ENCODE assay signal across 39 cellular contexts in genomic region chr2:26876260-26876659, GRCh38. TPM values are rescaled to one million over a fixed set of nuclear protein-coding genes. Genes with fewer than 3 reads are reported as not detected.
"Had no signal": no experiment of that assay in that cellular context is flagged by ENCODE, and none has a peak within 500 bp of the region (broad histone marks: within the 10 kb centered on the region; RNA-seq: fewer than 3 reads in every experiment).

No MANE protein-coding gene starts in this region.

- DNase-seq: activated effector memory CD4-positive, alpha-beta T cell treated with anti-CD3 and anti-CD28 coated beads, Interleukin-2, amount 50 U/mL, for 16 hours; activated effector memory CD4-positive, alpha-beta T cell treated with Interleukin-2 at 50 U/mL for 16 hours; activated gamma-delta T cell; activated gamma-delta T cell treated with Interleukin-2 at 50 U/mL for 16 hours; activated naive CD4-positive, alpha-beta T cell; activated naive CD4-positive, alpha-beta T cell treated with anti-CD3 and anti-CD28 coated beads for 36 hours; activated naive CD4-positive, alpha-beta T cell treated with anti-CD3 and anti-CD28 coated beads, Interleukin-2, amount 10 ng/mL, durations not matched to agents 7 days and 5 days; activated naive CD4-positive, alpha-beta T cell treated with anti-CD3 and anti-CD28 coated beads, Interleukin-2, amount 50 U/mL, for 16 hours; activated naive CD4-positive, alpha-beta T cell treated with Interleukin-2 at 50 U/mL for 16 hours; activated naive CD8-positive, alpha-beta T cell treated with anti-CD3 and anti-CD28 coated beads for 36 hours; activated naive CD8-positive, alpha-beta T cell treated with anti-CD3 and anti-CD28 coated beads, Interleukin-2, amount 10 ng/mL, durations not matched to agents 7 days and 5 days; activated naive CD8-positive, alpha-beta T cell treated with anti-CD3 and anti-CD28 coated beads, Interleukin-2, amount 50 U/mL, for 24 hours; activated T-cell treated with anti-CD3 and anti-CD28 coated beads, Interleukin-2, amount 50 U/mL, for 4 hours; activated T-cell treated with anti-CD3 and anti-CD28 coated beads, Interleukin-2, amount 50 U/mL, for 48 hours; activated T-cell treated with anti-CD3 and anti-CD28 coated beads, Interleukin-2, amount 50 U/mL, for 72 hours; adrenal gland; amniotic stem cell; amygdala; anterior cingulate cortex; aorta; body of pancreas; brain microvascular endothelial cell; caudate nucleus; central memory CD4-positive, alpha-beta T cell; cerebellar nuclear complex had no signal

- H3K4me1 ChIP-seq: adrenal gland, ascending aorta, body of pancreas, breast epithelium had no signal

- H3K9me3 ChIP-seq: adrenal gland, ascending aorta, body of pancreas, breast epithelium had no signal

- H3K4me3 ChIP-seq: adrenal gland, ascending aorta, body of pancreas, breast epithelium, cardiac muscle cell had no signal

- FAIRE-seq: astrocyte, colon had no signal

- H3K9me3 Mint-ChIP-seq: activated naive CD4-positive, alpha-beta T cell treated with anti-CD3 and anti-CD28 coated beads for 36 hours; activated naive CD4-positive, alpha-beta T cell treated with anti-CD3 and anti-CD28 coated beads, Interleukin-2, amount 10 ng/mL, durations not matched to agents 7 days and 5 days; activated naive CD4-positive, alpha-beta T cell treated with anti-CD3 and anti-CD28 coated beads, Interleukin-2, amount 50 U/mL, for 24 hours; activated naive CD4-positive, alpha-beta T cell treated with anti-CD3 and anti-CD28 coated beads, Interleukin-2, amount 50 U/mL, for 72 hours; activated naive CD8-positive, alpha-beta T cell treated with anti-CD3 and anti-CD28 coated beads for 36 hours; activated naive CD8-positive, alpha-beta T cell treated with anti-CD3 and anti-CD28 coated beads, Interleukin-2, amount 10 ng/mL, durations not matched to agents 7 days and 5 days; activated naive CD8-positive, alpha-beta T cell treated with anti-CD3 and anti-CD28 coated beads, Interleukin-2, amount 50 U/mL, for 24 hours; activated T-cell treated with anti-CD3 and anti-CD28 coated beads, Interleukin-2, amount 50 U/mL, for 4 hours; activated T-cell treated with anti-CD3 and anti-CD28 coated beads, Interleukin-2, amount 50 U/mL, for 72 hours; activated T-helper 1 cell treated with anti-CD3 and anti-CD28 coated beads, Interleukin-12 subunit alpha, Interleukin-12 subunit beta, Interleukin-2, Interleukin-4 antibody, amounts not matched to agents 30 ng/mL and 10 ng/mL and 1 ng/mL, durations not matched to agents 14 hours and 24 hours and 36 hours; activated T-helper 17 cell treated with anti-CD3 and anti-CD28 coated beads, Interleukin-2, amount 50 U/mL, for 72 hours; activated T-helper 2 cell treated with anti-CD3 and anti-CD28 coated beads, Interferon-gamma antibody, Interleukin-2, Interleukin-4, amounts not matched to agents 10 μg/mL and 5 μg/mL and 100 μg/mL, durations not matched to agents 14 hours and 24 hours and 36 hours; brain; central memory CD8-positive, alpha-beta T cell had no signal

- H3K27me3 ChIP-seq: adrenal gland, ascending aorta, body of pancreas had no signal

- ATAC-seq: activated naive CD4-positive, alpha-beta T cell treated with anti-CD3 and anti-CD28 coated beads, Interleukin-2, amount 50 U/mL, for 72 hours; activated naive CD8-positive, alpha-beta T cell treated with anti-CD3 and anti-CD28 coated beads, Interleukin-2, amount 50 U/mL, for 24 hours; activated T-cell treated with anti-CD3 and anti-CD28 coated beads, Interleukin-2, amount 50 U/mL, for 4 hours; activated T-cell treated with anti-CD3 and anti-CD28 coated beads, Interleukin-2, amount 50 U/mL, for 72 hours; activated T-helper 17 cell treated with anti-CD3 and anti-CD28 coated beads, Interleukin-2, amount 50 U/mL, for 72 hours; body of pancreas had no signal

- H3K36me3 Mint-ChIP-seq: activated naive CD4-positive, alpha-beta T cell treated with anti-CD3 and anti-CD28 coated beads, Interleukin-2, amount 10 ng/mL, durations not matched to agents 7 days and 5 days; activated naive CD4-positive, alpha-beta T cell treated with anti-CD3 and anti-CD28 coated beads, Interleukin-2, amount 50 U/mL, for 24 hours; activated naive CD4-positive, alpha-beta T cell treated with anti-CD3 and anti-CD28 coated beads, Interleukin-2, amount 50 U/mL, for 72 hours; activated naive CD8-positive, alpha-beta T cell; activated naive CD8-positive, alpha-beta T cell treated with anti-CD3 and anti-CD28 coated beads for 36 hours; activated naive CD8-positive, alpha-beta T cell treated with anti-CD3 and anti-CD28 coated beads, Interleukin-2, amount 10 ng/mL, durations not matched to agents 7 days and 5 days had no signal

- H3K27ac ChIP-seq: adrenal gland, ascending aorta, body of pancreas, brain microvascular endothelial cell, breast epithelium, cardiac muscle cell had no signal

- H3K36me3 ChIP-seq: adrenal gland, ascending aorta, brain microvascular endothelial cell, breast epithelium, cardiac muscle cell had no signal

- H3K4me1 Mint-ChIP-seq: activated naive CD4-positive, alpha-beta T cell treated with anti-CD3 and anti-CD28 coated beads, Interleukin-2, amount 10 ng/mL, durations not matched to agents 7 days and 5 days; activated naive CD4-positive, alpha-beta T cell treated with anti-CD3 and anti-CD28 coated beads, Interleukin-2, amount 50 U/mL, for 24 hours; activated naive CD8-positive, alpha-beta T cell treated with anti-CD3 and anti-CD28 coated beads for 36 hours; activated naive CD8-positive, alpha-beta T cell treated with anti-CD3 and anti-CD28 coated beads, Interleukin-2, amount 10 ng/mL, durations not matched to agents 7 days and 5 days; activated naive CD8-positive, alpha-beta T cell treated with anti-CD3 and anti-CD28 coated beads, Interleukin-2, amount 50 U/mL, for 24 hours; activated T-helper 17 cell treated with anti-CD3 and anti-CD28 coated beads, Interleukin-2, amount 50 U/mL, for 72 hours; central memory CD8-positive, alpha-beta T cell had no signal

- H3K4me3 Mint-ChIP-seq: activated naive CD4-positive, alpha-beta T cell treated with anti-CD3 and anti-CD28 coated beads for 36 hours; activated naive CD4-positive, alpha-beta T cell treated with anti-CD3 and anti-CD28 coated beads, Interleukin-2, amount 10 ng/mL, durations not matched to agents 7 days and 5 days; activated naive CD4-positive, alpha-beta T cell treated with anti-CD3 and anti-CD28 coated beads, Interleukin-2, amount 50 U/mL, for 24 hours; activated naive CD8-positive, alpha-beta T cell; activated naive CD8-positive, alpha-beta T cell treated with anti-CD3 and anti-CD28 coated beads for 36 hours; activated naive CD8-positive, alpha-beta T cell treated with anti-CD3 and anti-CD28 coated beads, Interleukin-2, amount 10 ng/mL, durations not matched to agents 7 days and 5 days; activated naive CD8-positive, alpha-beta T cell treated with anti-CD3 and anti-CD28 coated beads, Interleukin-2, amount 50 U/mL, for 24 hours; activated T-cell treated with anti-CD3 and anti-CD28 coated beads, Interleukin-2, amount 50 U/mL, for 4 hours; activated T-cell treated with anti-CD3 and anti-CD28 coated beads, Interleukin-2, amount 50 U/mL, for 72 hours; activated T-helper 1 cell treated with anti-CD3 and anti-CD28 coated beads, Interleukin-12 subunit alpha, Interleukin-12 subunit beta, Interleukin-2, Interleukin-4 antibody, amounts not matched to agents 30 ng/mL and 10 ng/mL and 1 ng/mL, durations not matched to agents 14 hours and 24 hours and 36 hours; activated T-helper 17 cell treated with anti-CD3 and anti-CD28 coated beads, Interleukin-2, amount 50 U/mL, for 72 hours; brain; central memory CD8-positive, alpha-beta T cell had no signal

- H3K27ac Mint-ChIP-seq: activated naive CD4-positive, alpha-beta T cell treated with anti-CD3 and anti-CD28 coated beads for 36 hours; activated naive CD4-positive, alpha-beta T cell treated with anti-CD3 and anti-CD28 coated beads, Interleukin-2, amount 10 ng/mL, durations not matched to agents 7 days and 5 days; activated naive CD4-positive, alpha-beta T cell treated with anti-CD3 and anti-CD28 coated beads, Interleukin-2, amount 50 U/mL, for 24 hours; activated naive CD4-positive, alpha-beta T cell treated with anti-CD3 and anti-CD28 coated beads, Interleukin-2, amount 50 U/mL, for 72 hours; activated naive CD8-positive, alpha-beta T cell; activated naive CD8-positive, alpha-beta T cell treated with anti-CD3 and anti-CD28 coated beads for 36 hours; activated naive CD8-positive, alpha-beta T cell treated with anti-CD3 and anti-CD28 coated beads, Interleukin-2, amount 10 ng/mL, durations not matched to agents 7 days and 5 days; activated naive CD8-positive, alpha-beta T cell treated with anti-CD3 and anti-CD28 coated beads, Interleukin-2, amount 50 U/mL, for 24 hours; activated T-cell treated with anti-CD3 and anti-CD28 coated beads, Interleukin-2, amount 50 U/mL, for 72 hours; activated T-helper 1 cell treated with anti-CD3 and anti-CD28 coated beads, Interleukin-12 subunit alpha, Interleukin-12 subunit beta, Interleukin-2, Interleukin-4 antibody, amounts not matched to agents 30 ng/mL and 10 ng/mL and 1 ng/mL, durations not matched to agents 14 hours and 24 hours and 36 hours; activated T-helper 17 cell treated with anti-CD3 and anti-CD28 coated beads, Interleukin-2, amount 50 U/mL, for 72 hours; activated T-helper 2 cell treated with anti-CD3 and anti-CD28 coated beads, Interferon-gamma antibody, Interleukin-2, Interleukin-4, amounts not matched to agents 10 μg/mL and 5 μg/mL and 100 μg/mL, durations not matched to agents 14 hours and 24 hours and 36 hours had no signal

RNA-seq across cellular contexts. Expression of gene DPYSL5, which starts 28.3 kb away (rescaled TPM):
- total RNA-seq: activated naive CD4-positive, alpha-beta T cell treated with anti-CD3 and anti-CD28 coated beads, Interleukin-2, amount 50 U/mL, for 72 hours; activated naive CD8-positive, alpha-beta T cell treated with anti-CD3 and anti-CD28 coated beads for 36 hours; activated naive CD8-positive, alpha-beta T cell treated with anti-CD3 and anti-CD28 coated beads, Interleukin-2, amount 10 ng/mL, durations not matched to agents 7 days and 5 days; activated T-cell treated with anti-CD3 and anti-CD28 coated beads, Interleukin-2, amount 50 U/mL, for 4 hours; activated T-cell treated with anti-CD3 and anti-CD28 coated beads, Interleukin-2, amount 50 U/mL, for 72 hours; activated T-helper 17 cell treated with anti-CD3 and anti-CD28 coated beads, Interleukin-2, amount 50 U/mL, for 72 hours; activated T-helper 2 cell treated with anti-CD3 and anti-CD28 coated beads, Interferon-gamma antibody, Interleukin-2, Interleukin-4, amounts not matched to agents 10 μg/mL and 5 μg/mL and 100 μg/mL, durations not matched to agents 14 hours and 24 hours and 36 hours; aorta; ascending aorta; body of pancreas; breast epithelium; bronchial epithelial cell had no signal
- polyA plus RNA-seq: aorta had no signal
